In the genomic region with DNA sequence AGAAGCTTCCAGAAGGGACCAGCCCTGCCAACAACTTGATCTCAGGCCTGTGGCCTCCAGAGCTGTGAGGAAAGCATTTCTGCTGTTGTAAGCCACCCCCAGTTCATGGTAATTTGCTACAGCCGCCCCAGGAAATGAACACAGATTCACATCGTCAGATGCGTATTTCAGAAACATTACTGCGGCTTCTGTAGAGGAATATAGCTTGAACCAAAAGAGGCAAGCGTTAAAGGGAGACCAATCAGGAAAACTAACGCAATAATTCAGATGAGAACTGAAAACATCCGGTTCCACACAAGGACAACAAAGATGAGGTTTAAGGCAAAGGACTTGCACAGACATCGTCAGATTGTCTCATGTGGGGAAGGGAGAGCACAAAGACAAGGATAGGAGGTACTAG, we compare ENCODE assay signal across 16 cellular contexts.
DNase-seq lines count a peak whose midpoint lies in the region; ATAC-seq and TF ChIP-seq lines count a peak whose summit lies in the region.
"Had no signal": no experiment of that assay in that cellular context is flagged by ENCODE, and none has a peak within 500 bp of the region (broad histone marks: within the 10 kb centered on the region; RNA-seq: fewer than 3 reads in every experiment).

No MANE protein-coding gene starts in this region.

- no peaks in the 10 kb centered on the region for H3K9me3 ChIP-seq in IMR-90 (ENCODE audit: control insufficient read depth, insufficient read depth, low read length)

- in situ Hi-C loops in IMR-90 (cut with MboI; ENCODE audit: low sequenced_read_pairs), result no loop called here

- no peak overlapping the region for H2AFZ ChIP-seq in IMR-90 (replicated peaks; ENCODE audit: low read length, poor library complexity)

- no peaks in the 10 kb centered on the region for H3K36me3 ChIP-seq in IMR-90 (ENCODE audit: control insufficient read depth, insufficient read depth, low read length)

- H2BK15ac ChIP-seq in IMR-90 (ENCODE audit: low read depth, low read length), result no peak overlapping the region

- TF ChIP-seq CTCF in IMR-90 (conservative IDR thresholded peaks at IDR 0.05; ENCODE audit: low read depth, low read length) (no peak), brain (conservative IDR thresholded peaks at IDR 0.05) (no peak), nephron (IDR thresholded peaks at IDR 0.05; ENCODE audit: unreplicated experiment in 3 of 3) (no peak)

- no peaks in the 10 kb centered on the region for H3K36me3 Mint-ChIP-seq in activated T-cell treated with anti-CD3 and anti-CD28 coated beads, Interleukin-2, amount 50 U/mL, for 4 hours (ENCODE audit: insufficient read depth)
- H3K36me3 Mint-ChIP-seq in brain (no peaks in the 10 kb centered on the region), nephron (ENCODE audit: low read depth) (no peaks in the 10 kb centered on the region)

- peak overlapping the region; percentile 46 for H3K4me3 Mint-ChIP-seq in activated T-cell treated with anti-CD3 and anti-CD28 coated beads, Interleukin-2, amount 50 U/mL, for 4 hours
- H3K4me3 Mint-ChIP-seq in brain (peak overlapping the region in 1 of 5 experiments; percentile 23), nephron (no peak overlapping the region)

- peak overlapping the region; percentile 40; the same call in 1 of the 2 replicates for H3K4ac ChIP-seq in IMR-90 (ENCODE audit: low read depth, low read length)

- no peak overlapping the region for H2BK5ac ChIP-seq in IMR-90 (ENCODE audit: low read depth, low read length, poor library complexity, severe bottlenecking)

- TF ChIP-seq RAD21 in IMR-90 (IDR thresholded peaks at IDR 0.05; ENCODE audit: low read length), result no peak

- no peaks in the 10 kb centered on the region for H4K20me1 ChIP-seq in IMR-90 (ENCODE audit: insufficient read depth, low read length)

- POLR2A ChIA-PET in IMR-90 (lab: Charles Lee; ENCODE audit: unreplicated experiment), result no interaction called here

- DNase-seq in activated T-cell treated with anti-CD3 and anti-CD28 coated beads, Interleukin-2, amount 50 U/mL, for 4 hours, result no peak
- DNase-seq in activated T-cell treated with anti-CD3 and anti-CD28 coated beads for 4 hours (no peak), IMR-90 (no peak), NCI-H1417 (lab: John Stamatoyannopoulos, UW) (no peak), AG08395 (ENCODE audit: low spot score) (no peak), HUDEP-2 (lab: John Stamatoyannopoulos, UW; ENCODE audit: unreplicated experiment in 76 of 76) (no peak)
- DNase-seq: DND-41; SIG-M5; stimulated activated CD8-positive, alpha-beta memory T cell treated with anti-CD3 and anti-CD28 coated beads, Interleukin-4, amount 100 ng/mL, for 48 hours; SW 1271 had no signal

- no peak overlapping the region for H3K14ac ChIP-seq in IMR-90 (replicated peaks; ENCODE audit: low read depth, low read length)

- H3K4me3 ChIP-seq in IMR-90 (ENCODE audit: insufficient read depth, low read depth, low read length), result no peak overlapping the region
- H3K4me3 ChIP-seq: coronary artery, GM12878 had no signal

- H3K4me1 ChIP-seq in IMR-90 (ENCODE audit: control insufficient read depth, insufficient read depth, low read length), result peaks cover 10% of the 10 kb centered on the region

- no peak overlapping the region for H4K91ac ChIP-seq in IMR-90 (ENCODE audit: insufficient read depth, low read depth, low read length)

- CTCF ChIA-PET in IMR-90 (lab: Yijun Ruan, JAX), result no interaction called here

- dilution Hi-C loops in IMR-90 (cut with HindIII; ENCODE audit: low sequenced_read_pairs, unreplicated experiment), result no loop called here

- no peaks in the 10 kb centered on the region for H3K9me3 Mint-ChIP-seq in activated T-cell treated with anti-CD3 and anti-CD28 coated beads, Interleukin-2, amount 50 U/mL, for 4 hours
- H3K9me3 Mint-ChIP-seq in brain (peaks cover 0 to 16% (median 3%) of the 10 kb centered on the region in 5 experiments), nephron (peaks cover 4% of the 10 kb centered on the region)

- H2AK9ac ChIP-seq in IMR-90 (replicated peaks; ENCODE audit: low read depth, low read length, poor library complexity), result no peak overlapping the region

- no peak overlapping the region; the same call in 1 of the 2 replicates for H2BK20ac ChIP-seq in IMR-90 (ENCODE audit: low read depth, low read length)

- peaks cover 38% of the 10 kb centered on the region for H3K4me1 Mint-ChIP-seq in activated T-cell treated with anti-CD3 and anti-CD28 coated beads, Interleukin-2, amount 50 U/mL, for 4 hours (ENCODE audit: low read depth)
- peaks cover 78% of the 10 kb centered on the region for H3K4me1 Mint-ChIP-seq in brain
- H3K4me1 Mint-ChIP-seq in nephron, result peaks cover 69% of the 10 kb centered on the region

- no peak for TF ChIP-seq POLR2A in IMR-90 (IDR thresholded peaks at IDR 0.05; ENCODE audit: low read depth, low read length)

- H3K27ac Mint-ChIP-seq in brain, result peak overlapping the region; percentile 48 to 92 (median 82)
- H3K27ac Mint-ChIP-seq in nephron, result peak overlapping the region; percentile 82 to 92 (median 86)

- H2BK120ac ChIP-seq in IMR-90 (ENCODE audit: low read depth, low read length), result 0 out of 2 replicates have a peak overlapping the region, but pooled peaks have one; percentile 49

- no peaks in the 10 kb centered on the region for H3K27me3 Mint-ChIP-seq in activated T-cell treated with anti-CD3 and anti-CD28 coated beads, Interleukin-2, amount 50 U/mL, for 4 hours (ENCODE audit: low read depth)
- H3K27me3 Mint-ChIP-seq in brain (peaks cover 3% of the 10 kb centered on the region), nephron (ENCODE audit: low read depth) (no peaks in the 10 kb centered on the region)

- peak overlapping the region; percentile 61 for H4K5ac ChIP-seq in IMR-90 (ENCODE audit: low read depth, low read length)

- intact Hi-C loops in IMR-90 (cut with micrococcal nuclease), result no loop called here

- peak overlapping the region in 1 of 2 experiments; percentile 22; a peak in 1 of 4 replicates for H4K8ac ChIP-seq in IMR-90 (ENCODE audit: low read depth in 2 of 2, low read length in 2 of 2)

- peak in 1 of 2 donors; percentile 12 for ATAC-seq in activated T-cell treated with anti-CD3 and anti-CD28 coated beads, Interleukin-2, amount 50 U/mL, for 4 hours
- no peak for ATAC-seq in IMR-90 (ENCODE audit: low read depth)
- ATAC-seq: GM12878, Panc1 had no signal

- no peaks in the 10 kb centered on the region for H3K9me1 ChIP-seq in IMR-90 (ENCODE audit: insufficient read depth, low read length)

- WGBS in IMR-90 (ENCODE audit: extremely low coverage in 2 of 2, insufficient read length in 1 of 2), 2 experiments, result 53% methylated on average over 7 of the region's 8 CpGs; no CpG with 5 or more reads in 1 of the 2 experiments

- H3K4me2 ChIP-seq in IMR-90 (ENCODE audit: low read depth, low read length), result no peak overlapping the region; the same call in 1 of the 2 replicates
- H3K4me2 ChIP-seq: KMS-11 had no signal

- peak overlapping the region; percentile 68 for H3K18ac ChIP-seq in IMR-90 (ENCODE audit: low read depth, low read length)

- no peak overlapping the region for H3K9ac ChIP-seq in IMR-90 (ENCODE audit: low read depth, low read length)
- H3K9ac ChIP-seq: KMS-11 had no signal

- H2AK5ac ChIP-seq in IMR-90 (ENCODE audit: low read depth, low read length), result peak overlapping the region; percentile 44; the same call in 1 of the 2 replicates

- no peak overlapping the region for H3K23ac ChIP-seq in IMR-90 (ENCODE audit: low read depth, low read length)

- peak overlapping the region; percentile 19; the same call in 1 of the 2 replicates for H3K27ac ChIP-seq in IMR-90 (ENCODE audit: insufficient read depth, low read length)
- H3K27ac ChIP-seq: coronary artery, KMS-11 had no signal

- no peak overlapping the region for H3K56ac ChIP-seq in IMR-90 (ENCODE audit: extremely low read depth, insufficient read depth, low read length)

- no peaks in the 10 kb centered on the region for H3K27me3 ChIP-seq in IMR-90 (ENCODE audit: control insufficient read depth, insufficient read depth, low read length)

- no TSS peak for BruUV-seq in IMR-90 (replicated peaks; lab: Mats Ljungman, UMichigan)

- H3K79me1 ChIP-seq in IMR-90 (ENCODE audit: low read depth in 1 of 2, low read length in 2 of 2), result no peaks in the 10 kb centered on the region

TF ChIP-seq in IMR-90, 13 proteins besides CTCF, POLR2A, EP300 and RAD21:
- TF ChIP-seq BHLHE40 (IDR thresholded peaks at IDR 0.05; ENCODE audit: low read depth, low read length), result no peak
- TF ChIP-seq CEBPB (IDR thresholded peaks at IDR 0.05; ENCODE audit: low read depth, low read length), result no peak
- TF ChIP-seq ELK1 (IDR thresholded peaks at IDR 0.05; ENCODE audit: borderline replicate concordance, low read depth, low read length), result no peak
- no peak for TF ChIP-seq NFE2L2 (IDR thresholded peaks at IDR 0.05; ENCODE audit: low read depth, low read length)
- TF ChIP-seq CHD1 (IDR thresholded peaks at IDR 0.05; ENCODE audit: low read depth, low read length), result no peak
- no peak for TF ChIP-seq FOS (IDR thresholded peaks at IDR 0.05; ENCODE audit: low read depth, low read length)
- TF ChIP-seq SMC3 (IDR thresholded peaks at IDR 0.05; ENCODE audit: low read depth, low read length), result no peak
- TF ChIP-seq MAFK (IDR thresholded peaks at IDR 0.05; ENCODE audit: low read depth, low read length), result no peak
- no peak for TF ChIP-seq RFX5 (IDR thresholded peaks at IDR 0.05; ENCODE audit: low read depth, low read length)
- no peak for TF ChIP-seq RCOR1 (IDR thresholded peaks at IDR 0.05; ENCODE audit: insufficient replicate concordance, low read length)
- no peak for TF ChIP-seq MAZ (IDR thresholded peaks at IDR 0.05; ENCODE audit: borderline replicate concordance, low read depth, low read length)
- TF ChIP-seq USF2 (IDR thresholded peaks at IDR 0.05; ENCODE audit: low read depth, low read length), result no peak
- no peak for TF ChIP-seq MXI1 (IDR thresholded peaks at IDR 0.05; ENCODE audit: borderline replicate concordance, low read depth, low read length)
